17 cellular contexts compared by ENCODE assay signal in genomic region chr4:519203-519651, GRCh38. TPM values are rescaled to one million over a fixed set of nuclear protein-coding genes. Genes with fewer than 3 reads are reported as not detected.
"Had no signal": no experiment of that assay in that cellular context is flagged by ENCODE, and none has a peak within 500 bp of the region (broad histone marks: within the 10 kb centered on the region; RNA-seq: fewer than 3 reads in every experiment).

No MANE protein-coding gene starts in this region.

- H3K4me1 ChIP-seq: right lobe of liver, upper lobe of left lung had no signal

- DNase-seq: activated naive CD4-positive, alpha-beta T cell treated with Interleukin-2 at 50 U/mL for 16 hours; anterior cingulate cortex; brain microvascular endothelial cell; erythroblast; kidney glomerular epithelial cell; right lobe of liver; T-cell; T-helper 9 cell had no signal

- H3K27ac ChIP-seq: brain microvascular endothelial cell, hepatocyte, right lobe of liver, upper lobe of left lung had no signal

- H3K9me3 ChIP-seq: right lobe of liver, upper lobe of left lung had no signal

- ATAC-seq: activated CD4-positive, CD25-positive, alpha-beta regulatory T cell treated with anti-CD3 and anti-CD28 coated beads, Interleukin-2, amount 50 U/mL, for 24 hours; right lobe of liver; T-cell had no signal

- H3K4me3 ChIP-seq: hepatocyte, right lobe of liver, smooth muscle cell, upper lobe of left lung had no signal

- H2AFZ ChIP-seq: hepatocyte had no signal

- H3K79me2 ChIP-seq: hepatocyte had no signal

- H3K4me2 ChIP-seq: hepatocyte, smooth muscle cell had no signal

- H3K27me3 ChIP-seq: brain microvascular endothelial cell, hepatocyte, right lobe of liver, upper lobe of left lung had no signal

RNA-seq across cellular contexts. Expression of gene TMEM271, which starts 56.9 kb away (rescaled TPM):
- total RNA-seq: activated CD8-positive, alpha-beta memory T cell treated with anti-CD3 and anti-CD28 coated beads for 36 hours; dermis microvascular lymphatic vessel endothelial cell; hepatocyte; mesothelial cell of epicardium; osteoblast; pulmonary artery endothelial cell; right lobe of liver; smooth muscle cell; T-cell; upper lobe of left lung had no signal
- polyA plus RNA-seq: hepatocyte, smooth muscle cell had no signal
